13 cellular contexts compared by ENCODE assay signal in the genomic region with DNA sequence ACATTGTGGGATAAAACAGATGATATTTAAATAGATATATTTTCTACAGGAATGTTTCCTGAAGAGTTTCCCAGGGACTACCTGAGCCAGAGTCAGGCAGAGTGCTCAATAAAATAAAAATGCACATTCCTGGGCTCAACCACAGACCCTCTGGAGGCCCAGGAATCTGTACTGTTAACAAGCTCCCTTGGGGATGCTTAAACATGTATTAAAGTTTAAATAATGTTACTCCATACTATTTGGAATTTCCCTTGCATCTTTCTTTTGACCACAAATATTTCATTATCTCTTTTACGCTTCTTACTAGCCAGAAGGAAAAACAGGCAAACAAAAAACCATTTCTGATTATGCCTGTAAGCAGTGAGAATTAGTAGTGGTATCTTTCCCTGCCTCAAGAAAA.
DNase-seq lines count a peak whose midpoint lies in the region; ATAC-seq and TF ChIP-seq lines count a peak whose summit lies in the region.
"Had no signal": no experiment of that assay in that cellular context is flagged by ENCODE, and none has a peak within 500 bp of the region (broad histone marks: within the 10 kb centered on the region; RNA-seq: fewer than 3 reads in every experiment).

No MANE protein-coding gene starts in this region.

- DNase-seq in EL (peak; percentile 29), choroid plexus epithelial cell (ENCODE audit: low read depth) (peak; percentile 85), posterior cingulate gyrus (no peak), NCI-H526 (lab: John Stamatoyannopoulos, UW) (no peak)
- no peak for DNase-seq in NK-92 treated with Interleukin-12 subunit alpha and Interleukin-12 subunit beta, amount 100 ng/mL, for 24 hours (lab: John Stamatoyannopoulos, UW)
- DNase-seq: activated CD4-positive, alpha-beta T cell treated with anti-CD3 and anti-CD28 coated beads, Interleukin-2, amount 50 U/mL, for 48 hours; HFFc6; KG1 had no signal

- no peak overlapping the region for H3K4me3 ChIP-seq in choroid plexus epithelial cell (ENCODE audit: low read depth, low read length)
- H3K4me3 ChIP-seq: tibial nerve had no signal

- ATAC-seq in GM21529 (IDR thresholded peaks at IDR 0.05; ENCODE audit: unreplicated experiment) (peak; percentile 34), HG03159 (IDR thresholded peaks at IDR 0.05; ENCODE audit: unreplicated experiment) (peak; percentile 6), HG03025 (IDR thresholded peaks at IDR 0.05; ENCODE audit: low FRiP score, unreplicated experiment) (no peak)
- ATAC-seq: sciatic nerve had no signal

- TF ChIP-seq CTCF in choroid plexus epithelial cell (conservative IDR thresholded peaks at IDR 0.05; ENCODE audit: low read depth, low read length): peak; percentile 1

- intact Hi-C loops in posterior cingulate gyrus (cut with DNase I): no loop called here

Comparison
In these comparisons a context has a peak if more than half of its experiments do, and no peak if none do; other contexts are left out.
1. DNase-seq: peak in EL (single experiment) and choroid plexus epithelial cell (single experiment); none in posterior cingulate gyrus (0 of 10), NK-92 treated with Interleukin-12 subunit alpha and Interleukin-12 subunit beta, amount 100 ng/mL, for 24 hours (single experiment) and NCI-H526 (0 of 2).